10 cellular contexts compared by ENCODE assay signal in the genomic region with DNA sequence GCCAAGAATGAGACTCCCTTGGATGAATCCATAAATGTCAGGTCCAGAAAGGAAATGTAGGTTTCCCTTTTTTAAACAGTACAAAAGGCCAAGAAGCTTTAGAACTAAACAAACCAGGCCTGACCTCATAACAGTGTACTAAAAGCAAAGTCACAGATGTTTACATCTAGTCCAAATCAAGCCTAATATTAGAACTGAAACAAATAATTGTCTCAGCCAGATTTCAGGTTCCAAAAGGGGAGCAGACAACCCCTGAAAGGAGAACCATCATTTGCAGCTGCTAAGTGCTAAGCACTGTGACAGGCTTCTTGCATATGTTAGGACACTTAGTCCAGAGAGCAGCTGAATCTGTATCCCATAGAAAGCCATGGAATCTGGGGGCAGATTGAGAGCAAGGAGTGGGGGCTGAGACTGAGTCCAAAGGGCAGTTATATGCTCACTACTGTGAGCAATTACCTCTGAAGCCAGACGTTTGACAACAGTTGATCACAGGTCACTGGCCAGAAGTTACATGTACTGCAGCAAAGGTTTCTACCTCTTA.
DNase-seq lines count a peak whose midpoint lies in the region; ATAC-seq and TF ChIP-seq lines count a peak whose summit lies in the region.
"Had no signal": no experiment of that assay in that cellular context is flagged by ENCODE, and none has a peak within 500 bp of the region (broad histone marks: within the 10 kb centered on the region; RNA-seq: fewer than 3 reads in every experiment).

No MANE protein-coding gene starts in this region.

- H3K9me3 Mint-ChIP-seq in osteocyte (ENCODE audit: unreplicated experiment) = no peaks in the 10 kb centered on the region
- H3K9me3 Mint-ChIP-seq in stimulated activated effector memory CD8-positive, alpha-beta T cell treated with anti-CD3 and anti-CD28 coated beads, Interleukin-12 subunit alpha, Interleukin-12 subunit beta, amount 100 ng/mL, for 72 hours = no peaks in the 10 kb centered on the region

- no peak overlapping the region for H3K4me3 Mint-ChIP-seq in osteocyte (ENCODE audit: unreplicated experiment)
- no peak overlapping the region for H3K4me3 Mint-ChIP-seq in stimulated activated effector memory CD8-positive, alpha-beta T cell treated with anti-CD3 and anti-CD28 coated beads, Interleukin-12 subunit alpha, Interleukin-12 subunit beta, amount 100 ng/mL, for 72 hours
- H3K4me3 Mint-ChIP-seq: CD4-positive, CD25-positive, alpha-beta regulatory T cell; immature natural killer cell had no signal

- no peak for DNase-seq in osteocyte (ENCODE audit: extremely low spot score, unreplicated experiment)
- no peak for DNase-seq in cerebellar nuclear complex (lab: John Stamatoyannopoulos, UW)
- DNase-seq in stimulated activated effector memory CD8-positive, alpha-beta T cell treated with anti-CD3 and anti-CD28 coated beads, Interleukin-12 subunit alpha, Interleukin-12 subunit beta, amount 100 ng/mL, for 72 hours (ENCODE audit: low spot score in 2 of 2) = no peak
- DNase-seq in MV-4-11 (lab: John Stamatoyannopoulos, UW) = no peak
- DNase-seq: CD4-positive, CD25-positive, alpha-beta regulatory T cell; immature natural killer cell had no signal

- peak; percentile 83 for ATAC-seq in GM18909 (IDR thresholded peaks at IDR 0.05; ENCODE audit: poor library complexity, unreplicated experiment)
- peak; percentile 83 for ATAC-seq in HG02870 (IDR thresholded peaks at IDR 0.05; ENCODE audit: unreplicated experiment)
- ATAC-seq in HG03196 (IDR thresholded peaks at IDR 0.05; ENCODE audit: unreplicated experiment) = no peak
- no peak for ATAC-seq in stimulated activated effector memory CD8-positive, alpha-beta T cell treated with anti-CD3 and anti-CD28 coated beads, Interleukin-12 subunit alpha, Interleukin-12 subunit beta, amount 100 ng/mL, for 72 hours

- H3K27ac Mint-ChIP-seq in osteocyte (ENCODE audit: unreplicated experiment) = peak overlapping the region; percentile 59
- no peak overlapping the region for H3K27ac Mint-ChIP-seq in stimulated activated effector memory CD8-positive, alpha-beta T cell treated with anti-CD3 and anti-CD28 coated beads, Interleukin-12 subunit alpha, Interleukin-12 subunit beta, amount 100 ng/mL, for 72 hours
- H3K27ac Mint-ChIP-seq: CD4-positive, CD25-positive, alpha-beta regulatory T cell; immature natural killer cell had no signal

- no peaks in the 10 kb centered on the region for H3K27me3 Mint-ChIP-seq in osteocyte (ENCODE audit: unreplicated experiment)
- H3K27me3 Mint-ChIP-seq: CD4-positive, CD25-positive, alpha-beta regulatory T cell had no signal

- no peaks in the 10 kb centered on the region for H3K36me3 Mint-ChIP-seq in osteocyte (ENCODE audit: unreplicated experiment)
- H3K36me3 Mint-ChIP-seq in stimulated activated effector memory CD8-positive, alpha-beta T cell treated with anti-CD3 and anti-CD28 coated beads, Interleukin-12 subunit alpha, Interleukin-12 subunit beta, amount 100 ng/mL, for 72 hours = no peaks in the 10 kb centered on the region
- H3K36me3 Mint-ChIP-seq: CD4-positive, CD25-positive, alpha-beta regulatory T cell; immature natural killer cell had no signal

- H3K27ac ChIP-seq in cingulate gyrus (ENCODE audit: low read depth, low read length) = peak overlapping the region; percentile 16

- H3K4me1 Mint-ChIP-seq in osteocyte (ENCODE audit: unreplicated experiment) = peaks cover 70% of the 10 kb centered on the region
- no peaks in the 10 kb centered on the region for H3K4me1 Mint-ChIP-seq in stimulated activated effector memory CD8-positive, alpha-beta T cell treated with anti-CD3 and anti-CD28 coated beads, Interleukin-12 subunit alpha, Interleukin-12 subunit beta, amount 100 ng/mL, for 72 hours
- H3K4me1 Mint-ChIP-seq: CD4-positive, CD25-positive, alpha-beta regulatory T cell; immature natural killer cell had no signal

- no peak for TF ChIP-seq CTCF in osteocyte (IDR thresholded peaks at IDR 0.05)

Comparison
In these comparisons a context has a peak if more than half of its experiments do, and no peak if none do; other contexts are left out.
1. ATAC-seq: peak in GM18909 (single experiment) and HG02870 (single experiment); none in HG03196 (single experiment) and stimulated activated effector memory CD8-positive, alpha-beta T cell treated with anti-CD3 and anti-CD28 coated beads, Interleukin-12 subunit alpha, Interleukin-12 subunit beta, amount 100 ng/mL, for 72 hours (single experiment).